Comparison of ENCODE assay signal across 8 cellular contexts in genomic region chr22:22357024-22357868, GRCh38.
A peak's percentile ranks its signal among the peaks of the same experiment; 100 is the strongest.
DNase-seq lines count a peak whose midpoint lies in the region; ATAC-seq and TF ChIP-seq lines count a peak whose summit lies in the region.

No MANE protein-coding gene starts in this region.

- no peak for TF ChIP-seq POLR2A in right lobe of liver (IDR thresholded peaks at IDR 0.05)

- 17% methylated on average over 1 of the region's 14 CpGs for WGBS in right lobe of liver (ENCODE audit: insufficient coverage, low coverage, low lambda C conversion rate, missing lambda C conversion rate)

- intact Hi-C loops in Right ventricle myocardium inferior (cut with DNase I) (no loop called here), cardiac septum (cut with DNase I) (no loop called here), right lobe of liver (cut with DNase I) (no loop called here)

- no peaks in the 10 kb centered on the region for H3K9me3 ChIP-seq in right lobe of liver

- ATAC-seq in Right ventricle myocardium inferior (peak; percentile 92), HG03280 (IDR thresholded peaks at IDR 0.05; ENCODE audit: unreplicated experiment) (peak; percentile 68), right lobe of liver (peak; percentile 93 to 98 (median 96))

- no peaks in the 10 kb centered on the region for H3K27me3 ChIP-seq in right lobe of liver

- DNase-seq in Right ventricle myocardium inferior (ENCODE audit: missing footprints) (peak; percentile 82), cardiac septum (ENCODE audit: low spot score) (no peak), NCI-H345 treated with DMSO at 0.1 percent for 48 hours (lab: John Stamatoyannopoulos, UW; ENCODE audit: unreplicated experiment) (peak; percentile 79), choroid plexus epithelial cell (ENCODE audit: low read depth) (peak; percentile 77), right lobe of liver (peak; percentile 75 to 80 (median 76))
- DNase-seq in activated CD4-positive, alpha-beta T cell treated with anti-CD3 and anti-CD28 coated beads for 1 hour: peak; percentile 42
- peak; percentile 40 for DNase-seq in stimulated activated CD8-positive, alpha-beta memory T cell treated with anti-CD3 and anti-CD28 coated beads, Interleukin-12 subunit alpha, Interleukin-12 subunit beta, amount 100 ng/mL, for 24 hours (ENCODE audit: extremely low read depth)

- H3K4me3 ChIP-seq in choroid plexus epithelial cell (ENCODE audit: low read depth, low read length) (no peak overlapping the region), right lobe of liver (no peak overlapping the region)

- H3K27ac ChIP-seq in right lobe of liver: no peak overlapping the region

- H3K4me1 ChIP-seq in right lobe of liver: no peaks in the 10 kb centered on the region

- H3K36me3 ChIP-seq in right lobe of liver: no peaks in the 10 kb centered on the region

- TF ChIP-seq CTCF in choroid plexus epithelial cell (conservative IDR thresholded peaks at IDR 0.05; ENCODE audit: low read depth, low read length): peak; percentile 81
- peak; percentile 61 to 78 (median 68) for TF ChIP-seq CTCF in right lobe of liver (IDR thresholded peaks at IDR 0.05)
